ENCODE assay signal across 19 cellular contexts in genomic region chr7:38000272-38000671, GRCh38.
DNase-seq lines count a peak whose midpoint lies in the region; ATAC-seq and TF ChIP-seq lines count a peak whose summit lies in the region.
"Had no signal": no experiment of that assay in that cellular context is flagged by ENCODE, and none has a peak within 500 bp of the region (broad histone marks: within the 10 kb centered on the region; RNA-seq: fewer than 3 reads in every experiment).

No MANE protein-coding gene starts in this region.

- POLR2A ChIA-PET in activated CD4-positive, alpha-beta T cell treated with anti-CD3 and anti-CD28 coated beads for 36 hours (lab: Charles Lee), result interaction anchor here (0.6 kb wide), 1 partner anchor 15 kb away, joined by 6 read pairs; no protein-coding TSS in a partner anchor

- no peak overlapping the region for H3K4me3 Mint-ChIP-seq in activated CD4-positive, alpha-beta T cell treated with anti-CD3 and anti-CD28 coated beads for 36 hours
- H3K4me3 Mint-ChIP-seq: natural killer cell treated with Interleukin-12 subunit alpha and Interleukin-12 subunit beta and Interleukin-15 and Interleukin-18, amount 100 ng/mL, for 72 hours had no signal

- H3K4me3 ChIP-seq in esophagus muscularis mucosa, result no peak overlapping the region
- H3K4me3 ChIP-seq in upper lobe of left lung, result no peak overlapping the region
- H3K4me3 ChIP-seq in WERI-Rb-1 (ENCODE audit: low read depth, low read length), result no peak overlapping the region
- H3K4me3 ChIP-seq: thoracic aorta had no signal

- TF ChIP-seq CTCF in esophagus muscularis mucosa (IDR thresholded peaks at IDR 0.05) (no peak), omental fat pad (IDR thresholded peaks at IDR 0.05) (no peak), upper lobe of left lung (IDR thresholded peaks at IDR 0.05) (no peak), WERI-Rb-1 (IDR thresholded peaks at IDR 0.05; ENCODE audit: low read depth, low read length) (no peak)

- H3K4me1 ChIP-seq in esophagus muscularis mucosa, result peaks cover 11 to 32% (median 14%) of the 10 kb centered on the region in 4 donors
- H3K4me1 ChIP-seq in upper lobe of left lung, result peaks cover 0 to 8% (median 3%) of the 10 kb centered on the region in 4 donors

- 43% methylated on average over 3 of the region's 3 CpGs for WGBS in esophagus muscularis mucosa
- 40 to 41% methylated on average over 3 of the region's 3 CpGs for WGBS in upper lobe of left lung, 2 donors

- H3K27me3 ChIP-seq in esophagus muscularis mucosa (no peaks in the 10 kb centered on the region), upper lobe of left lung (no peaks in the 10 kb centered on the region), WERI-Rb-1 (ENCODE audit: insufficient read depth, low read depth, severe bottlenecking) (no peaks in the 10 kb centered on the region)

- intact Hi-C loops in esophagus muscularis mucosa (cut with DNase I), result no loop called here
- intact Hi-C loops in activated CD4-positive, alpha-beta T cell treated with anti-CD3 and anti-CD28 coated beads for 36 hours (cut with DNase I, micrococcal nuclease), result no loop called here

- peak; percentile 74 for ATAC-seq in omental fat pad (ENCODE audit: low FRiP score)
- ATAC-seq in upper lobe of left lung (ENCODE audit: low FRiP score in 2 of 2), result peak; percentile 75 to 80
- ATAC-seq in HG03045 (IDR thresholded peaks at IDR 0.05; ENCODE audit: unreplicated experiment), result no peak
- no peak for ATAC-seq in activated CD4-positive, alpha-beta T cell treated with anti-CD3 and anti-CD28 coated beads for 36 hours
- ATAC-seq: natural killer cell treated with Interleukin-12 subunit alpha and Interleukin-12 subunit beta and Interleukin-15 and Interleukin-18, amount 100 ng/mL, for 72 hours had no signal

- H3K9me3 ChIP-seq in esophagus muscularis mucosa (no peaks in the 10 kb centered on the region), upper lobe of left lung (no peaks in the 10 kb centered on the region), WERI-Rb-1 (ENCODE audit: severe bottlenecking) (no peaks in the 10 kb centered on the region)
- H3K9me3 ChIP-seq: thoracic aorta had no signal

- DNase-seq in M059J (ENCODE audit: low read depth), result peak; percentile 38
- no peak for DNase-seq in esophagus muscularis mucosa (ENCODE audit: extremely low spot score)
- no peak for DNase-seq in omental fat pad (ENCODE audit: low spot score)
- DNase-seq in upper lobe of left lung, result no peak
- DNase-seq in NCI-H2107 treated with DMSO at 0.1 percent for 48 hours (lab: John Stamatoyannopoulos, UW; ENCODE audit: unreplicated experiment), result no peak
- DNase-seq in activated CD4-positive, alpha-beta T cell treated with anti-CD3 and anti-CD28 coated beads for 36 hours, result no peak
- no peak for DNase-seq in WERI-Rb-1
- DNase-seq: activated CD4-positive, alpha-beta T cell treated with anti-CD3 and anti-CD28 coated beads for 4 hours; activated CD8-positive, alpha-beta memory T cell treated with anti-CD3 and anti-CD28 coated beads, Interleukin-2, amount 50 U/mL, for 4 hours; activated naive CD4-positive, alpha-beta T cell; DMS 273 treated with DMSO at 0.1 percent for 48 hours; HCEC 1CT; retina; stimulated activated CD4-positive, alpha-beta T cell treated with anti-CD3 and anti-CD28 coated beads, Interleukin-4, amount 100 ng/mL, for 4 hours; T1000 had no signal

- no peak for TF ChIP-seq EP300 in esophagus muscularis mucosa (IDR thresholded peaks at IDR 0.05)
- TF ChIP-seq EP300 in upper lobe of left lung (IDR thresholded peaks at IDR 0.05), result no peak

- peaks cover 7% of the 10 kb centered on the region for H3K9me3 Mint-ChIP-seq in activated CD4-positive, alpha-beta T cell treated with anti-CD3 and anti-CD28 coated beads for 36 hours (ENCODE audit: low read depth)
- H3K9me3 Mint-ChIP-seq: natural killer cell treated with Interleukin-12 subunit alpha and Interleukin-12 subunit beta and Interleukin-15 and Interleukin-18, amount 100 ng/mL, for 72 hours had no signal

- H3K27ac Mint-ChIP-seq in activated CD4-positive, alpha-beta T cell treated with anti-CD3 and anti-CD28 coated beads for 36 hours, result no peak overlapping the region
- H3K27ac Mint-ChIP-seq: natural killer cell treated with Interleukin-12 subunit alpha and Interleukin-12 subunit beta and Interleukin-15 and Interleukin-18, amount 100 ng/mL, for 72 hours had no signal

- H3K27ac ChIP-seq in esophagus muscularis mucosa (replicated peaks in 1 of 4), result peak overlapping the region; percentile 2 to 69 (median 36)
- H3K27ac ChIP-seq in upper lobe of left lung, result peak overlapping the region; percentile 12 to 76 (median 54)
- no peak overlapping the region for H3K27ac ChIP-seq in WERI-Rb-1
- H3K27ac ChIP-seq: C4-2B, thoracic aorta had no signal

- H3K36me3 Mint-ChIP-seq in activated CD4-positive, alpha-beta T cell treated with anti-CD3 and anti-CD28 coated beads for 36 hours (ENCODE audit: low read depth), result no peaks in the 10 kb centered on the region

- H3K4me1 Mint-ChIP-seq in activated CD4-positive, alpha-beta T cell treated with anti-CD3 and anti-CD28 coated beads for 36 hours, result no peaks in the 10 kb centered on the region

- CTCF ChIA-PET in activated CD4-positive, alpha-beta T cell treated with anti-CD3 and anti-CD28 coated beads for 36 hours (lab: Charles Lee), result no interaction called here

- no peaks in the 10 kb centered on the region for H3K36me3 ChIP-seq in esophagus muscularis mucosa
- H3K36me3 ChIP-seq in upper lobe of left lung, result no peaks in the 10 kb centered on the region
- H3K36me3 ChIP-seq in WERI-Rb-1, result no peaks in the 10 kb centered on the region
- H3K36me3 ChIP-seq: thoracic aorta had no signal

- no peak for TF ChIP-seq POLR2A in esophagus muscularis mucosa (IDR thresholded peaks at IDR 0.05; ENCODE audit: low read depth)
- no peak for TF ChIP-seq POLR2A in upper lobe of left lung (IDR thresholded peaks at IDR 0.05)

- peaks cover 8% of the 10 kb centered on the region for H3K27me3 Mint-ChIP-seq in activated CD4-positive, alpha-beta T cell treated with anti-CD3 and anti-CD28 coated beads for 36 hours

Comparison
In these comparisons a context has a peak if more than half of its experiments do, and no peak if none do; other contexts are left out.
1. ATAC-seq: peak in omental fat pad (single experiment) and upper lobe of left lung (2 of 2); none in HG03045 (single experiment) and activated CD4-positive, alpha-beta T cell treated with anti-CD3 and anti-CD28 coated beads for 36 hours (single experiment).